8 cellular contexts compared by ENCODE assay signal in the genomic region with DNA sequence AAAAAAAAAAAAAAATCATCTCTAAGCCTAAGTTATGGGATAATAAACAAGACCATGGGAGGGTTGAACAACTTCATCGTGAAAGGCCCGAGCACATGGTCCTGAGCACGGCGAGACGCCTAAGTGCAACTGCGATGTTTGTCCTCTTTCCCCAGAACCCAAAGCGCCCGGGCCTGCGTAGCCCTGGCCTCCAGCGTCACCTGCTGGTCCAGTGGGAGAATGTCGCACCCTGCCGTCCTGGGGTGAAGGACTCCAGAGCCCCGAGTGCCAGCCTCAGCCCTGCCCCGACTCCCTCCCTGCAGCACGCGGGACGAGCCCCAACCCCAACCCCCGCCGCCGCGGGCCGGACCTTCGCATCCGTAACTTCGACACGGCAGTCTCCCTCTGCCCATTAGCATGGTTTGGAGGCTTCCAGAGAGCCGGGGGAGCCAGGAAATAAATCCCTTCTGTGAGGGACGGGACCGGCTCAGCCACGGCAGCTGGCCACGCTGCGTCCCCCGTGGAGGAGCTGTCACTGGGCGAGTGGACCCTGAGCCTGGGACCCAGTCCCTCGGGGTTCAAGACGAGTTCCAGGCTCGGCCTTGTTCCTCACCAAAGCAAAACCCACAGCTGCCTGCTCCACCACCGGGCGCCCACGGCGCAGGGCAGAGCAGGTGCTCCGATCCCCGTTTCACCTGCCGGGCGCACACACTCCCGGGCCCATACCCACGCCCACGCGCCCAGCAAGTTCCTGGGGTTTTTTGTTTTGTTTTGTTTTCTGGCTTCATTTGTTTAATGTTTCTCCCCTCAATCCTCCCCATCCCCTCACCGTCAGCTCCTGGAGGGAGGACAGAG.
DNase-seq lines count a peak whose midpoint lies in the region; ATAC-seq and TF ChIP-seq lines count a peak whose summit lies in the region.

No MANE protein-coding gene starts in this region.

- H2AFZ ChIP-seq in OCI-LY7 (ENCODE audit: low read length) (no peak overlapping the region), neural cell (ENCODE audit: low read depth, low read length) (no peak overlapping the region)

- no peak overlapping the region for H3K27ac Mint-ChIP-seq in activated T-helper 1 cell treated with anti-CD3 and anti-CD28 coated beads, Interleukin-12 subunit alpha, Interleukin-12 subunit beta, Interleukin-2, Interleukin-4 antibody, amounts not matched to agents 30 ng/mL and 10 ng/mL and 1 ng/mL, durations not matched to agents 14 hours and 24 hours and 36 hours

- BruUV-seq in OCI-LY7 (replicated peaks; lab: Mats Ljungman, UMichigan), result no TSS peak

- H4K20me1 ChIP-seq in OCI-LY7 (ENCODE audit: insufficient read depth, low read length) (no peaks in the 10 kb centered on the region), neural cell (ENCODE audit: insufficient read depth) (no peaks in the 10 kb centered on the region)

- no peaks in the 10 kb centered on the region for H3K36me3 Mint-ChIP-seq in activated T-helper 1 cell treated with anti-CD3 and anti-CD28 coated beads, Interleukin-12 subunit alpha, Interleukin-12 subunit beta, Interleukin-2, Interleukin-4 antibody, amounts not matched to agents 30 ng/mL and 10 ng/mL and 1 ng/mL, durations not matched to agents 14 hours and 24 hours and 36 hours (ENCODE audit: low read depth)

- DNase-seq in DMS153 (lab: John Stamatoyannopoulos, UW) (peak; percentile 0), HT-29 (ENCODE audit: low spot score) (peak; percentile 85), OCI-LY7 (ENCODE audit: low spot score) (peak; percentile 58), foreskin fibroblast (peak; percentile 66 to 91), substantia nigra (lab: John Stamatoyannopoulos, UW) (peak in 45 of 49 donors; percentile 3 to 68 (median 34))
- DNase-seq in activated T-helper 1 cell treated with anti-CD3 and anti-CD28 coated beads, Interleukin-12 subunit alpha, Interleukin-12 subunit beta, Interleukin-2, Interleukin-4 antibody, amounts not matched to agents 30 ng/mL and 10 ng/mL and 1 ng/mL, durations not matched to agents 14 hours and 24 hours and 36 hours (ENCODE audit: low spot score), result peak; percentile 47

- H3K79me2 ChIP-seq in OCI-LY7 (ENCODE audit: insufficient read depth, low read depth, low read length) (no peaks in the 10 kb centered on the region), neural cell (replicated peaks; ENCODE audit: insufficient read depth, low read length) (no peaks in the 10 kb centered on the region)

- TF ChIP-seq EP300 in neural cell (conservative IDR thresholded peaks at IDR 0.05; ENCODE audit: poor library complexity, severe bottlenecking), result no peak

- peaks cover 44% of the 10 kb centered on the region for H3K27me3 Mint-ChIP-seq in activated T-helper 1 cell treated with anti-CD3 and anti-CD28 coated beads, Interleukin-12 subunit alpha, Interleukin-12 subunit beta, Interleukin-2, Interleukin-4 antibody, amounts not matched to agents 30 ng/mL and 10 ng/mL and 1 ng/mL, durations not matched to agents 14 hours and 24 hours and 36 hours (ENCODE audit: insufficient read depth)

- no peaks in the 10 kb centered on the region for H3K4me1 Mint-ChIP-seq in activated T-helper 1 cell treated with anti-CD3 and anti-CD28 coated beads, Interleukin-12 subunit alpha, Interleukin-12 subunit beta, Interleukin-2, Interleukin-4 antibody, amounts not matched to agents 30 ng/mL and 10 ng/mL and 1 ng/mL, durations not matched to agents 14 hours and 24 hours and 36 hours (ENCODE audit: low read depth)

- no peak overlapping the region for H3K4me3 Mint-ChIP-seq in activated T-helper 1 cell treated with anti-CD3 and anti-CD28 coated beads, Interleukin-12 subunit alpha, Interleukin-12 subunit beta, Interleukin-2, Interleukin-4 antibody, amounts not matched to agents 30 ng/mL and 10 ng/mL and 1 ng/mL, durations not matched to agents 14 hours and 24 hours and 36 hours

- CTCF ChIA-PET in OCI-LY7 (lab: Charles Lee; ENCODE audit: unreplicated experiment), result no interaction called here

- H3K9me2 ChIP-seq in OCI-LY7 (ENCODE audit: insufficient read depth, low read length) (no peaks in the 10 kb centered on the region), neural cell (ENCODE audit: insufficient read depth, low read length) (no peaks in the 10 kb centered on the region)

- peaks cover 44% of the 10 kb centered on the region for H3K27me3 ChIP-seq in neural cell (ENCODE audit: insufficient read depth, low read depth, low read length)

- no peaks in the 10 kb centered on the region for H3F3A ChIP-seq in neural cell (ENCODE audit: insufficient read depth, low read length, poor library complexity, severe bottlenecking)

- TF ChIP-seq CTCF in OCI-LY7 (conservative IDR thresholded peaks at IDR 0.05; ENCODE audit: low read length) (peak; percentile 79), foreskin fibroblast (IDR thresholded peaks at IDR 0.05; ENCODE audit: low read depth, low read length) (peak; percentile 85), neural cell (IDR thresholded peaks at IDR 0.05; ENCODE audit: poor library complexity, severe bottlenecking) (peak; percentile 71)

- H3K4me3 ChIP-seq in OCI-LY7 (ENCODE audit: low read depth, low read length, poor library complexity, severe bottlenecking), result no peak overlapping the region
- peak overlapping the region; percentile 40 to 49 for H3K4me3 ChIP-seq in foreskin fibroblast (ENCODE audit: low read depth in 1 of 2, low read length in 2 of 2)
- H3K4me3 ChIP-seq in neural cell (ENCODE audit: low read length), result peak overlapping the region; percentile 58

- peak; percentile 94 for ATAC-seq in GM21360 (IDR thresholded peaks at IDR 0.05; ENCODE audit: unreplicated experiment)

- TF ChIP-seq RAD21 in neural cell (conservative IDR thresholded peaks at IDR 0.05), result peak; percentile 79

- H3K4me1 ChIP-seq in OCI-LY7 (ENCODE audit: insufficient read depth, low read length, poor library complexity, severe bottlenecking), result no peaks in the 10 kb centered on the region

- H3K9me3 Mint-ChIP-seq in activated T-helper 1 cell treated with anti-CD3 and anti-CD28 coated beads, Interleukin-12 subunit alpha, Interleukin-12 subunit beta, Interleukin-2, Interleukin-4 antibody, amounts not matched to agents 30 ng/mL and 10 ng/mL and 1 ng/mL, durations not matched to agents 14 hours and 24 hours and 36 hours, result no peaks in the 10 kb centered on the region

- H3K27ac ChIP-seq in OCI-LY7 (ENCODE audit: low read depth, low read length, poor library complexity, severe bottlenecking) (no peak overlapping the region), neural cell (ENCODE audit: low read length) (no peak overlapping the region), substantia nigra (ENCODE audit: low read depth, low read length, poor library complexity, severe bottlenecking) (no peak overlapping the region)

- H3K4me2 ChIP-seq in OCI-LY7 (ENCODE audit: low read length) (no peak overlapping the region), neural cell (ENCODE audit: low read length) (no peak overlapping the region)

- intact Hi-C loops in OCI-LY7 (cut with micrococcal nuclease; ENCODE audit: unreplicated experiment), result loop anchor here (1.0 to 10.0 kb wide), 5 partner anchors 69 to 636 kb away; no protein-coding TSS in a partner anchor
- intact Hi-C loops in activated T-helper 1 cell treated with anti-CD3 and anti-CD28 coated beads, Interleukin-12 subunit alpha, Interleukin-12 subunit beta, Interleukin-2, Interleukin-4 antibody, amounts not matched to agents 30 ng/mL and 10 ng/mL and 1 ng/mL, durations not matched to agents 14 hours and 24 hours and 36 hours (cut with micrococcal nuclease), result loop anchor here (1.0 to 5.0 kb wide), 3 partner anchors 143 to 636 kb away; no protein-coding TSS in a partner anchor

- H3K9me3 ChIP-seq in OCI-LY7 (ENCODE audit: low read length), result no peaks in the 10 kb centered on the region
- no peaks in the 10 kb centered on the region for H3K9me3 ChIP-seq in neural cell (ENCODE audit: low read length)

- H3K9ac ChIP-seq in neural cell (ENCODE audit: low read length), result no peak overlapping the region

- H3K36me3 ChIP-seq in OCI-LY7 (ENCODE audit: insufficient read depth, low read length) (no peaks in the 10 kb centered on the region), neural cell (ENCODE audit: insufficient read depth, low read length) (no peaks in the 10 kb centered on the region)

- POLR2A ChIA-PET in OCI-LY7 (lab: Charles Lee), result interaction anchor here (1.5 kb wide), 1 partner anchor 150 kb away, joined by 3 read pairs; no protein-coding TSS in a partner anchor

TF ChIP-seq in neural cell, 6 proteins besides CTCF, POLR2A, EP300 and RAD21:
- TF ChIP-seq REST (IDR thresholded peaks at IDR 0.05; ENCODE audit: borderline replicate concordance) (no peak), SMC3 (conservative IDR thresholded peaks at IDR 0.05; ENCODE audit: poor library complexity) (peak; percentile 74)
TF ChIP-seq in neural cell: peak in this region for 1.

Comparison
In these comparisons a context has a peak if more than half of its experiments do, and no peak if none do; other contexts are left out.
1. DNase-seq: peak in every context shown above with its lines; median percentile 85 in HT-29; 78 in foreskin fibroblast; 58 in OCI-LY7; 47 in activated T-helper 1 cell treated with anti-CD3 and anti-CD28 coated beads, Interleukin-12 subunit alpha, Interleukin-12 subunit beta, Interleukin-2, Interleukin-4 antibody, amounts not matched to agents 30 ng/mL and 10 ng/mL and 1 ng/mL, durations not matched to agents 14 hours and 24 hours and 36 hours; 34 in substantia nigra; 0 in DMS153.